13 cellular contexts compared by ENCODE assay signal in the genomic region with DNA sequence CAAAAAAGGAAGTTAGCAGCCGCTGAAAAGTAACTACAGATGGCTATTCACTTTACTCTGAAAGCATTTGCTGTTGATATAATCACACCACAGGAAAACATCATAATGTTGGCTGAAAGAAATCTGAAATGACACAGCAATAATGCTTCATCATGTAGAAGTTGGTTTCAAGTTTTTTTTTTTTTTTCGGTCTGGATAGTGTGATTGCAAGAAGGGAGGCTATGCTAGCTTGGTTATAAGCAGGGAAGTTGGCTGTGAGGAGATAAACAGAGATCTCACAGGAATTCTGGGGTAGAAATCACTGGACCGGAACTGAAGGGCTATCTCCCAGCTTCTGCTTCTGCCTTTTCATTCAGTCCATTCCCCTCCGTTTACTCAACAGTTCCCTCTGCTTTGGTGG. TPM values are rescaled to one million over a fixed set of nuclear protein-coding genes. Genes with fewer than 3 reads are reported as not detected.
DNase-seq lines count a peak whose midpoint lies in the region; ATAC-seq and TF ChIP-seq lines count a peak whose summit lies in the region.
"Had no signal": no experiment of that assay in that cellular context is flagged by ENCODE, and none has a peak within 500 bp of the region (broad histone marks: within the 10 kb centered on the region; RNA-seq: fewer than 3 reads in every experiment).

No MANE protein-coding gene starts in this region.

- peak overlapping the region; percentile 71 for H3K9ac ChIP-seq in adipocyte (ENCODE audit: low read length)

- peak overlapping the region in 1 of 7 donors; percentile 4 for H3K27ac Mint-ChIP-seq in CD14-positive monocyte
- H3K27ac Mint-ChIP-seq: activated CD4-positive, alpha-beta memory T cell treated with anti-CD3 and anti-CD28 coated beads for 36 hours; activated T-helper 2 cell treated with anti-CD3 and anti-CD28 coated beads, Interferon-gamma antibody, Interleukin-2, Interleukin-4, amounts not matched to agents 10 μg/mL and 5 μg/mL and 100 μg/mL, durations not matched to agents 14 hours and 24 hours and 36 hours had no signal

- H3K4me3 ChIP-seq in adipocyte (ENCODE audit: low read length) (peak overlapping the region; percentile 44), left ventricle myocardium inferior (peak overlapping the region; percentile 20), thyroid gland (replicated peaks in 1 of 3) (no peak overlapping the region)
- H3K4me3 ChIP-seq: body of pancreas had no signal

- TF ChIP-seq CTCF in left ventricle myocardium inferior (IDR thresholded peaks at IDR 0.05; ENCODE audit: borderline replicate concordance) (no peak), thyroid gland (IDR thresholded peaks at IDR 0.05) (no peak), CD14-positive monocyte (IDR thresholded peaks at IDR 0.05) (no peak)

- intact Hi-C loops in left ventricle myocardium inferior (cut with micrococcal nuclease): no loop called here
- intact Hi-C loops in thyroid gland (cut with DNase I): no loop called here
- intact Hi-C loops in CD14-positive monocyte (cut with micrococcal nuclease): no loop called here

- H3K36me3 ChIP-seq in adipocyte (ENCODE audit: control insufficient read depth, insufficient read depth, low read length, severe bottlenecking): no peaks in the 10 kb centered on the region
- no peaks in the 10 kb centered on the region for H3K36me3 ChIP-seq in left ventricle myocardium inferior
- H3K36me3 ChIP-seq in thyroid gland: no peaks in the 10 kb centered on the region

- H3K9me3 ChIP-seq in adipocyte (ENCODE audit: control insufficient read depth, low read length): no peaks in the 10 kb centered on the region
- H3K9me3 ChIP-seq in left ventricle myocardium inferior (replicated peaks): no peaks in the 10 kb centered on the region
- no peaks in the 10 kb centered on the region for H3K9me3 ChIP-seq in thyroid gland
- H3K9me3 ChIP-seq: body of pancreas had no signal

- H3K27ac ChIP-seq in left ventricle myocardium inferior (replicated peaks): peak overlapping the region; percentile 69
- H3K27ac ChIP-seq in thyroid gland: peak overlapping the region in 2 of 3 donors; percentile 13 to 26
- H3K27ac ChIP-seq: body of pancreas had no signal

- peaks cover 30% of the 10 kb centered on the region for H3K4me1 Mint-ChIP-seq in CD14-positive monocyte

- peaks cover 35% of the 10 kb centered on the region for H3K4me1 ChIP-seq in adipocyte (ENCODE audit: control insufficient read depth, insufficient read depth, low read length)
- peaks cover 25% of the 10 kb centered on the region for H3K4me1 ChIP-seq in left ventricle myocardium inferior
- peaks cover 6 to 17% of the 10 kb centered on the region in 2 donors for H3K4me1 ChIP-seq in thyroid gland
- H3K4me1 ChIP-seq: body of pancreas had no signal

- DNase-seq in GM04503 (ENCODE audit: low read depth): peak; percentile 47
- DNase-seq in adipocyte (ENCODE audit: low read depth): no peak
- DNase-seq in left ventricle myocardium inferior: no peak
- no peak for DNase-seq in thyroid gland
- no peak for DNase-seq in GM19240 (ENCODE audit: insufficient read length, low spot score)
- no peak for DNase-seq in CD14-positive monocyte (ENCODE audit: low spot score)
- DNase-seq: activated CD4-positive, alpha-beta memory T cell treated with anti-CD3 and anti-CD28 coated beads for 36 hours; body of pancreas; NCI-H1092; NCI-H226 had no signal

- H3K36me3 Mint-ChIP-seq in CD14-positive monocyte: no peaks in the 10 kb centered on the region
- H3K36me3 Mint-ChIP-seq: activated CD4-positive, alpha-beta memory T cell treated with anti-CD3 and anti-CD28 coated beads for 36 hours had no signal

- WGBS in thyroid gland, 2 donors: 41 to 70% methylated on average over 4 of the region's 4 CpGs

- H3K9me3 Mint-ChIP-seq in CD14-positive monocyte: peaks cover 0 to 3% (median 0%) of the 10 kb centered on the region in 7 donors
- H3K9me3 Mint-ChIP-seq: activated CD4-positive, alpha-beta memory T cell treated with anti-CD3 and anti-CD28 coated beads for 36 hours; activated T-helper 2 cell treated with anti-CD3 and anti-CD28 coated beads, Interferon-gamma antibody, Interleukin-2, Interleukin-4, amounts not matched to agents 10 μg/mL and 5 μg/mL and 100 μg/mL, durations not matched to agents 14 hours and 24 hours and 36 hours had no signal

- H3K4me3 Mint-ChIP-seq in CD14-positive monocyte: peak overlapping the region in 1 of 2 donors; percentile 1
- H3K4me3 Mint-ChIP-seq: activated CD4-positive, alpha-beta memory T cell treated with anti-CD3 and anti-CD28 coated beads for 36 hours had no signal

- ATAC-seq in GM21723 (IDR thresholded peaks at IDR 0.05; ENCODE audit: unreplicated experiment) (no peak), HG02852 (IDR thresholded peaks at IDR 0.05; ENCODE audit: unreplicated experiment) (no peak)
- ATAC-seq: body of pancreas had no signal

- H3K27me3 Mint-ChIP-seq in CD14-positive monocyte (ENCODE audit: low read depth in 3 of 3): peaks cover 13 to 24% (median 15%) of the 10 kb centered on the region in 3 donors

- no peak for TF ChIP-seq POLR2A in thyroid gland (IDR thresholded peaks at IDR 0.05)

- H3K27me3 ChIP-seq in adipocyte (replicated peaks; ENCODE audit: control insufficient read depth, insufficient read depth, low read length) (no peaks in the 10 kb centered on the region), left ventricle myocardium inferior (ENCODE audit: low read depth) (no peaks in the 10 kb centered on the region), thyroid gland (no peaks in the 10 kb centered on the region)
- H3K27me3 ChIP-seq: body of pancreas had no signal

RNA-seq across cellular contexts. Expression of gene MYO1D, which starts 57.9 kb away (rescaled TPM):
- total RNA-seq in left ventricle myocardium inferior (5.5 TPM), thyroid gland (100 to 1,000 TPM in 2 of 4 donors, 10 to 100 TPM in 2; 91.9 to 143 (median 97.8) TPM)
- under 1 TPM; 0.22 to 0.26 TPM for polyA plus RNA-seq in CD14-positive monocyte

Comparison
In these comparisons a context has a peak if more than half of its experiments do, and no peak if none do; other contexts are left out.
1. H3K4me3 ChIP-seq: peak in adipocyte (single experiment) and left ventricle myocardium inferior (single experiment); none in thyroid gland (0 of 3).
2. RNA of gene MYO1D, which starts 57.9 kb away (total RNA-seq): 91.9 to 143 TPM in thyroid gland; 5.5 TPM in left ventricle myocardium inferior (single experiment); every median in the first group is over 10 times any median in the second.